Comparison of ENCODE assay signal across 1 cellular context in the genomic region with DNA sequence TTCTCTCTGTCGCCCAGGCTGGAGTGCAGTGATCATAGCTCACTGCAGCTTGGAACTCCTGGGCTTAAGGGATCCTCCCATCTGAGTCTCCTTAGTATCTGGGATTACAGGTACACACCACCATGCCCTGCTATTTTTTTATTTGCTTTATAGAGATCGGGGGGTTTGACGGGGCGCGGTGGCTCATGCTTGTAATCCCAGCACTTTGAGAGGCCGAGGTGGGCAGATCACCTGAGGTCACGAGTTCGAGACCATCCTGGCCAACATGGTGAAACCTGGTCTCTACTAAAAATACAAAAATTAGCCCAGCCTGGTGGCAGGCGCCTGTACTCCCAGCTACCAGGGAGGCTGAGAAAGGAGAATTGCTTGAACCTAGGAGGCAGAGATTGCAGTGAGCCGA.
TF ChIP-seq lines count a peak whose summit lies in the region.

No MANE protein-coding gene starts in this region.

TF ChIP-seq in GM12878, 131 proteins besides CTCF, POLR2A, EP300 and RAD21:
- TF ChIP-seq, protein P1, sequence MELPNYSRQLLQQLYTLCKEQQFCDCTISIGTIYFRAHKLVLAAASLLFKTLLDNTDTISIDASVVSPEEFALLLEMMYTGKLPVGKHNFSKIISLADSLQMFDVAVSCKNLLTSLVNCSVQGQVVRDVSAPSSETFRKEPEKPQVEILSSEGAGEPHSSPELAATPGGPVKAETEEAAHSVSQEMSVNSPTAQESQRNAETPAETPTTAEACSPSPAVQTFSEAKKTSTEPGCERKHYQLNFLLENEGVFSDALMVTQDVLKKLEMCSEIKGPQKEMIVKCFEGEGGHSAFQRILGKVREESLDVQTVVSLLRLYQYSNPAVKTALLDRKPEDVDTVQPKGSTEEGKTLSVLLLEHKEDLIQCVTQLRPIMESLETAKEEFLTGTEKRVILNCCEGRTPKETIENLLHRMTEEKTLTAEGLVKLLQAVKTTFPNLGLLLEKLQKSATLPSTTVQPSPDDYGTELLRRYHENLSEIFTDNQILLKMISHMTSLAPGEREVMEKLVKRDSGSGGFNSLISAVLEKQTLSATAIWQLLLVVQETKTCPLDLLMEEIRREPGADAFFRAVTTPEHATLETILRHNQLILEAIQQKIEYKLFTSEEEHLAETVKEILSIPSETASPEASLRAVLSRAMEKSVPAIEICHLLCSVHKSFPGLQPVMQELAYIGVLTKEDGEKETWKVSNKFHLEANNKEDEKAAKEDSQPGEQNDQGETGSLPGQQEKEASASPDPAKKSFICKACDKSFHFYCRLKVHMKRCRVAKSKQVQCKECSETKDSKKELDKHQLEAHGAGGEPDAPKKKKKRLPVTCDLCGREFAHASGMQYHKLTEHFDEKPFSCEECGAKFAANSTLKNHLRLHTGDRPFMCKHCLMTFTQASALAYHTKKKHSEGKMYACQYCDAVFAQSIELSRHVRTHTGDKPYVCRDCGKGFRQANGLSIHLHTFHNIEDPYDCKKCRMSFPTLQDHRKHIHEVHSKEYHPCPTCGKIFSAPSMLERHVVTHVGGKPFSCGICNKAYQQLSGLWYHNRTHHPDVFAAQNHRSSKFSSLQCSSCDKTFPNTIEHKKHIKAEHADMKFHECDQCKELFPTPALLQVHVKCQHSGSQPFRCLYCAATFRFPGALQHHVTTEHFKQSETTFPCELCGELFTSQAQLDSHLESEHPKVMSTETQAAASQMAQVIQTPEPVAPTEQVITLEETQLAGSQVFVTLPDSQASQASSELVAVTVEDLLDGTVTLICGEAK (IDR thresholded peaks at IDR 0.05; ENCODE audit: borderline replicate concordance) = 0 out of 2 replicates have a peak, but pooled peaks have one; percentile 27
- TF ChIP-seq, protein P2, sequence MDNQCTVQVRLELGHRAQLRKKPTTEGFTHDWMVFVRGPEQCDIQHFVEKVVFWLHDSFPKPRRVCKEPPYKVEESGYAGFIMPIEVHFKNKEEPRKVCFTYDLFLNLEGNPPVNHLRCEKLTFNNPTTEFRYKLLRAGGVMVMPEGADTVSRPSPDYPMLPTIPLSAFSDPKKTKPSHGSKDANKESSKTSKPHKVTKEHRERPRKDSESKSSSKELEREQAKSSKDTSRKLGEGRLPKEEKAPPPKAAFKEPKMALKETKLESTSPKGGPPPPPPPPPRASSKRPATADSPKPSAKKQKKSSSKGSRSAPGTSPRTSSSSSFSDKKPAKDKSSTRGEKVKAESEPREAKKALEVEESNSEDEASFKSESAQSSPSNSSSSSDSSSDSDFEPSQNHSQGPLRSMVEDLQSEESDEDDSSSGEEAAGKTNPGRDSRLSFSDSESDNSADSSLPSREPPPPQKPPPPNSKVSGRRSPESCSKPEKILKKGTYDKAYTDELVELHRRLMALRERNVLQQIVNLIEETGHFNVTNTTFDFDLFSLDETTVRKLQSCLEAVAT (IDR thresholded peaks at IDR 0.05) = peak; percentile 77; the same call in 1 of the 2 replicates
